ENCODE assay signal across 8 cellular contexts in the genomic region with DNA sequence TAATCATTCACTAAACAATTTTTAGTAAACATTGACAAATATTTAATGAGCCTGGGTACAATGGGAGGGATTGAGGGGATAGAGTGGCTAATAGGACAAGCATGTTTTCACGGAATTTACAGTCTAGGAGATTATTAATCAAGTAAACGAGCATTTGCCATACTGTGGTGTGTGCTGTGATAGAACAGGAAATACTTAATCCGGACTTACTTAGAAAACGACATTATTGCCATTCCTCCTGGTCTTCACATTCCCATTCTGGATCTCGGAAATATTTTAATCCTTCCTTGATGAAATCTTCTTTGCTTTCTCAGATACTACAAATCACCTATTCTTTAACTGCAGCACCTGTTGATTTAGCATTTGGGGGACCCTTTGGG. TPM values are rescaled to one million over a fixed set of nuclear protein-coding genes. Genes with fewer than 3 reads are reported as not detected.
DNase-seq lines count a peak whose midpoint lies in the region; ATAC-seq, FAIRE-seq and TF ChIP-seq lines count a peak whose summit lies in the region.

No MANE protein-coding gene starts in this region.

- no peak for ATAC-seq in GM21619 (IDR thresholded peaks at IDR 0.05; ENCODE audit: unreplicated experiment)

- H2AFZ ChIP-seq in OCI-LY1 (ENCODE audit: low read length) (no peak overlapping the region), neuron (ENCODE audit: low read depth, low read length) (peak overlapping the region; percentile 88)

- no peak for FAIRE-seq in urothelium cell line (lab: Jason Lieb, UNC)

- H3K4me3 ChIP-seq in OCI-LY1 (ENCODE audit: low read depth, low read length, poor library complexity, severe bottlenecking): peak overlapping the region; percentile 80
- H3K4me3 ChIP-seq in endocrine pancreas (ENCODE audit: control insufficient read depth, insufficient read depth, low read length): peak overlapping the region; percentile 71
- H3K4me3 ChIP-seq in neuron (ENCODE audit: low read length): peak overlapping the region; percentile 84

- H3K79me2 ChIP-seq in OCI-LY1 (ENCODE audit: insufficient read depth, low read length): peaks cover 33% of the 10 kb centered on the region

- peak overlapping the region; percentile 52 for H3K27ac ChIP-seq in OCI-LY1 (ENCODE audit: low read depth, low read length, poor library complexity, severe bottlenecking)

- H3K9ac ChIP-seq in ES-I3 (ENCODE audit: low read depth, low read length) (peak overlapping the region; percentile 71), OCI-LY1 (ENCODE audit: low read length) (peak overlapping the region; percentile 85), endocrine pancreas (ENCODE audit: control insufficient read depth, insufficient read depth, low read length) (no peak overlapping the region)

- TF ChIP-seq CTCF in OCI-LY1 (IDR thresholded peaks at IDR 0.05; ENCODE audit: low read length): no peak

- no peaks in the 10 kb centered on the region for H3F3A ChIP-seq in OCI-LY1 (ENCODE audit: insufficient read depth, low read length)

- H3K9me2 ChIP-seq in OCI-LY1 (ENCODE audit: low read depth, low read length): no peaks in the 10 kb centered on the region

- no peaks in the 10 kb centered on the region for H3K27me3 ChIP-seq in OCI-LY1 (ENCODE audit: insufficient read depth, low read length)
- H3K27me3 ChIP-seq in endocrine pancreas (ENCODE audit: control insufficient read depth, insufficient read depth, low read length): no peaks in the 10 kb centered on the region
- H3K27me3 ChIP-seq in neuron (ENCODE audit: insufficient read depth, low read length): no peaks in the 10 kb centered on the region

- DNase-seq in NCI-H69 (lab: John Stamatoyannopoulos, UW): no peak
- no peak for DNase-seq in mucosa of gallbladder (ENCODE audit: low spot score)
- no peak for DNase-seq in urothelium cell line (ENCODE audit: low spot score)

- H3K4me1 ChIP-seq in ES-I3 (ENCODE audit: insufficient read depth, low read length): peaks cover 4% of the 10 kb centered on the region; the same call in 1 of the 2 replicates
- peaks cover 30% of the 10 kb centered on the region for H3K4me1 ChIP-seq in OCI-LY1 (ENCODE audit: insufficient read depth, low read length, severe bottlenecking)
- H3K4me1 ChIP-seq in endocrine pancreas (ENCODE audit: control insufficient read depth, insufficient read depth, low read length): no peaks in the 10 kb centered on the region
- H3K4me1 ChIP-seq in neuron (ENCODE audit: insufficient read depth, low read length): peaks cover 7% of the 10 kb centered on the region

- H3K9me3 ChIP-seq in ES-I3 (ENCODE audit: control insufficient read depth, insufficient read depth, low read length): no peaks in the 10 kb centered on the region
- no peaks in the 10 kb centered on the region for H3K9me3 ChIP-seq in OCI-LY1 (ENCODE audit: low read length)
- no peaks in the 10 kb centered on the region for H3K9me3 ChIP-seq in endocrine pancreas (ENCODE audit: control insufficient read depth, low read length)
- H3K9me3 ChIP-seq in neuron (ENCODE audit: low read length): no peaks in the 10 kb centered on the region

- H3K4me2 ChIP-seq in OCI-LY1 (ENCODE audit: low read length): peak overlapping the region; percentile 90

- H3K36me3 ChIP-seq in ES-I3 (ENCODE audit: insufficient read depth, low read length): peaks cover 6% of the 10 kb centered on the region; the same call in 1 of the 2 replicates
- H3K36me3 ChIP-seq in OCI-LY1 (ENCODE audit: insufficient read depth, low read length): peaks cover 12% of the 10 kb centered on the region
- H3K36me3 ChIP-seq in endocrine pancreas (ENCODE audit: control insufficient read depth, insufficient read depth, low read length): no peaks in the 10 kb centered on the region
- H3K36me3 ChIP-seq in neuron (ENCODE audit: insufficient read depth, low read length): peaks cover 15% of the 10 kb centered on the region

- no peaks in the 10 kb centered on the region for H4K20me1 ChIP-seq in OCI-LY1 (ENCODE audit: insufficient read depth, low read length)

RNA-seq across cellular contexts. Expression of a gene that starts 0.9 kb away (rescaled TPM):
- total RNA-seq in mucosa of gallbladder: 33.7 TPM

RNA-seq across cellular contexts. Expression of a gene that starts 39.7 kb away (rescaled TPM):
- 71.1 TPM for total RNA-seq in mucosa of gallbladder

RNA-seq across cellular contexts. Expression of a gene that starts 39.7 kb away (rescaled TPM):
- 28.1 TPM for total RNA-seq in mucosa of gallbladder

RNA-seq across cellular contexts. Expression of a gene that starts 52.1 kb away (rescaled TPM):
- 36.4 TPM for total RNA-seq in mucosa of gallbladder

RNA-seq across cellular contexts. Expression of a gene that starts 52.1 kb away (rescaled TPM):
- total RNA-seq in mucosa of gallbladder: 32.8 TPM
